Comparison of ENCODE assay signal across 1 cellular context in genomic region chr6:106752641-106753040, GRCh38.
TF ChIP-seq lines count a peak whose summit lies in the region.

No MANE protein-coding gene starts in this region.

TF ChIP-seq in HepG2, 621 proteins besides CTCF, POLR2A, EP300 and RAD21 (continued from another document and continues in another):
- TF ChIP-seq KLF6 (CRISPR knock-in tag; IDR thresholded peaks at IDR 0.05) (no peak), ZNF639 (CRISPR knock-in tag; conservative IDR thresholded peaks at IDR 0.05) (no peak), ZNF329 (CRISPR knock-in tag; IDR thresholded peaks at IDR 0.05; ENCODE audit: low read depth) (no peak), SOX13 (IDR thresholded peaks at IDR 0.05) (no peak), SOX13 (CRISPR knock-in tag; conservative IDR thresholded peaks at IDR 0.05 in 1 of 2, IDR thresholded peaks at IDR 0.05 in 1 of 2) (peak in 1 of 2 experiments; percentile 46; a peak in 1 of 4 replicates), ZNF10 (CRISPR knock-in tag; IDR thresholded peaks at IDR 0.05; ENCODE audit: borderline replicate concordance, low read depth) (no peak), ATF5 (CRISPR knock-in tag; IDR thresholded peaks at IDR 0.05; ENCODE audit: low read depth) (no peak), FOXC1 (CRISPR knock-in tag; IDR thresholded peaks at IDR 0.05; ENCODE audit: borderline replicate concordance) (no peak), NFRKB (IDR thresholded peaks at IDR 0.05) (no peak), ZNF33A (CRISPR knock-in tag; IDR thresholded peaks at IDR 0.05; ENCODE audit: borderline replicate concordance) (no peak), TGIF2 (CRISPR knock-in tag; IDR thresholded peaks at IDR 0.05) (no peak), GPBP1L1 (CRISPR knock-in tag; IDR thresholded peaks at IDR 0.05) (no peak), KAT2B (IDR thresholded peaks at IDR 0.05; ENCODE audit: borderline replicate concordance, low read depth, low read length) (no peak), ZKSCAN8 (CRISPR knock-in tag; IDR thresholded peaks at IDR 0.05; ENCODE audit: borderline replicate concordance) (no peak), RARA (CRISPR knock-in tag; IDR thresholded peaks at IDR 0.05) (peak; percentile 84), RXRB (CRISPR knock-in tag; IDR thresholded peaks at IDR 0.05; ENCODE audit: borderline replicate concordance) (peak; percentile 38; the same call in 1 of the 2 replicates), ZFY (CRISPR knock-in tag; IDR thresholded peaks at IDR 0.05) (no peak), ZNF703 (CRISPR knock-in tag; IDR thresholded peaks at IDR 0.05; ENCODE audit: borderline replicate concordance) (no peak), CEBPG (CRISPR knock-in tag; IDR thresholded peaks at IDR 0.05) (no peak), ISX (CRISPR knock-in tag; conservative IDR thresholded peaks at IDR 0.05) (no peak), HDAC6 (IDR thresholded peaks at IDR 0.05; ENCODE audit: low read depth, low read length) (no peak), ZNF446 (CRISPR knock-in tag; IDR thresholded peaks at IDR 0.05) (no peak), RFXANK (CRISPR knock-in tag; IDR thresholded peaks at IDR 0.05) (no peak), ZNF12 (CRISPR knock-in tag; IDR thresholded peaks at IDR 0.05) (no peak), FOXP4 (CRISPR knock-in tag; IDR thresholded peaks at IDR 0.05) (no peak), HMG20A (CRISPR knock-in tag; IDR thresholded peaks at IDR 0.05; ENCODE audit: borderline replicate concordance) (peak; percentile 19; the same call in 1 of the 2 replicates), ZNF232 (CRISPR knock-in tag; IDR thresholded peaks at IDR 0.05; ENCODE audit: borderline replicate concordance) (no peak), PAXIP1 (CRISPR knock-in tag; conservative IDR thresholded peaks at IDR 0.05) (peak; percentile 38; the same call in 1 of the 2 replicates), ARNT2 (CRISPR knock-in tag; IDR thresholded peaks at IDR 0.05; ENCODE audit: low read depth) (no peak), ZNF737 (CRISPR knock-in tag; IDR thresholded peaks at IDR 0.05; ENCODE audit: borderline replicate concordance) (no peak), FOXM1 (CRISPR knock-in tag; IDR thresholded peaks at IDR 0.05) (no peak), NFE2 (CRISPR knock-in tag; IDR thresholded peaks at IDR 0.05) (no peak), XBP1 (CRISPR knock-in tag; IDR thresholded peaks at IDR 0.05) (no peak), ZXDC (CRISPR knock-in tag; IDR thresholded peaks at IDR 0.05) (no peak), ZNF33B (CRISPR knock-in tag; IDR thresholded peaks at IDR 0.05) (no peak), TSC22D2 (CRISPR knock-in tag; IDR thresholded peaks at IDR 0.05; ENCODE audit: borderline replicate concordance) (no peak), TCF7 (IDR thresholded peaks at IDR 0.05; ENCODE audit: low read depth) (peak; percentile 20; the same call in 1 of the 2 replicates), ZNF746 (CRISPR knock-in tag; IDR thresholded peaks at IDR 0.05) (no peak), SOX5 (CRISPR knock-in tag; IDR thresholded peaks at IDR 0.05; ENCODE audit: borderline replicate concordance) (peak; percentile 26; the same call in 1 of the 2 replicates), ZBTB8A (CRISPR knock-in tag; IDR thresholded peaks at IDR 0.05; ENCODE audit: borderline replicate concordance, low read depth) (no peak), DMTF1 (CRISPR knock-in tag; IDR thresholded peaks at IDR 0.05) (no peak), MTA1 (CRISPR knock-in tag; IDR thresholded peaks at IDR 0.05; ENCODE audit: borderline replicate concordance) (no peak), ZNF142 (CRISPR knock-in tag; IDR thresholded peaks at IDR 0.05) (no peak), RXRA (CRISPR knock-in tag; IDR thresholded peaks at IDR 0.05) (no peak)
